In the genomic region with DNA sequence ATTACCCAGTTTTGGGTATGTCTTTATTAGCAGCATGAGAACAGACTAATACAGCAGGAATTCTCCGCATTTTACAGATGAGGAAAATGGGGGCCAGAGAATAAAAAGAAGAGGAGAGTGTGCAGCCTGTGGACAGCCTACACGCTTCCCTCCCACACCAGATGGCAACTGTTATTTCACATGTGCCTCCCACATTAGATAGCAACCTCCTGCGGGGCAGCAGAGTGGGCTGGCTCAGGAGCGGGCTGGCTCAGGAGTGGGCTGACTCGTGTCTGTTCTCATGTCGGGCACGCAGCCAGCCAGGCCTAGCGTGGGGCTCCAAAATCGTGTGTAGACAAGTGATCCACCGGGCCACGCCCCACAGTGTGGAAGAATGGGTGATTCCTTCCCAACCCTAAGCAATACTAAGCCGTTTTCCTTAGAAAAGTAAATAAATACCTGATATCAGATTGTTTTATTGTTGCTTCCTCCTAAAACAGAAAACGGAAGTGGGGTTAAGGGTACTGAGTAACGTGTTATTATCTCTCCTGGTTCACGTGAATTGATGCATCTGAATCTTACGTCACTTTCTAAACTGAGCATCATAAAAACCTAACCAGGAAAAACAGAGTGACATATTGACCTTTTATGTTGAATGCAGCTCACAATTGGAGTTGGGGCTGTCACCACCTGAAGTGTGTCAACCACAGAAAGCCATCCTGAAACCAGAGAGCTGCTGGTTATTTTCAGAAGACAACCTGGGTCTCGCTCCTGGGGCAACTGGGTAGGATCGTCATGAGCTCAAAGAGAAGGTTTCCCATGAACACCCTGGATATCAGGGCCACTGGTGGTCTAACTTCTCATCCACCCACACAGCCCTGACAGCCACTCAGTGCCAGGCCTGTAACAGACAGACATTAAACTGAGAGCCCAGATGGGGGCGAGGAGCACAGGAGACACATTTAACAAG, we compare ENCODE assay signal across 1 cellular context.
TF ChIP-seq lines count a peak whose summit lies in the region.

No MANE protein-coding gene starts in this region.

TF ChIP-seq in K562, 482 proteins besides CTCF, POLR2A, EP300 and RAD21:
- TF ChIP-seq MAFG (tag; conservative IDR thresholded peaks at IDR 0.05): no peak
- TF ChIP-seq BHLHE40 (IDR thresholded peaks at IDR 0.05; ENCODE audit: low read length): peak; percentile 39; the same call in 1 of the 2 replicates
- TF ChIP-seq CEBPG (CRISPR knock-in tag; IDR thresholded peaks at IDR 0.05): no peak
- TF ChIP-seq CEBPG (tag; conservative IDR thresholded peaks at IDR 0.05 in 1 of 2, IDR thresholded peaks at IDR 0.05 in 1 of 2): 0 out of 4 replicates have a peak, but pooled peaks of 1 of the 2 experiments have one; percentile 35
- TF ChIP-seq NR3C1 (CRISPR knock-in tag; IDR thresholded peaks at IDR 0.05): no peak
- 0 out of 2 replicates have a peak, but pooled peaks have one; percentile 44 for TF ChIP-seq SPI1 (IDR thresholded peaks at IDR 0.05; ENCODE audit: borderline replicate concordance, low read depth, low read length)
- TF ChIP-seq TEAD2 (tag; IDR thresholded peaks at IDR 0.05): no peak
- no peak for TF ChIP-seq POLR2AphosphoS5 (IDR thresholded peaks at IDR 0.05; ENCODE audit: control insufficient read depth, insufficient read depth, low read depth, low read length)
- TF ChIP-seq ZFX (CRISPR knock-in tag; IDR thresholded peaks at IDR 0.05): peak; percentile 8; the same call in 1 of the 2 replicates
- TF ChIP-seq NEUROD1 (IDR thresholded peaks at IDR 0.05; ENCODE audit: borderline replicate concordance, low read depth, low read length, partially characterized antibody): no peak
